Comparison of ENCODE assay signal across 25 cellular contexts in genomic region chr11:112196519-112197087, GRCh38. TPM values are rescaled to one million over a fixed set of nuclear protein-coding genes. Genes with fewer than 3 reads are reported as not detected.
"Had no signal": no experiment of that assay in that cellular context is flagged by ENCODE, and none has a peak within 500 bp of the region (broad histone marks: within the 10 kb centered on the region; RNA-seq: fewer than 3 reads in every experiment).

No MANE protein-coding gene starts in this region.

- H3K36me3 Mint-ChIP-seq: memory B cell; natural killer cell; stimulated activated effector memory CD8-positive, alpha-beta T cell treated with anti-CD3 and anti-CD28 coated beads, Interleukin-12 subunit alpha, Interleukin-12 subunit beta, amount 100 ng/mL, for 72 hours had no signal

- H3K36me3 ChIP-seq: suprapubic skin, thyroid gland, upper lobe of left lung, uterus had no signal

- H3K4me1 ChIP-seq: upper lobe of left lung, uterus had no signal

- H3K27ac ChIP-seq: coronary artery, heart left ventricle, suprapubic skin, upper lobe of left lung, uterus had no signal

- H3K9me3 ChIP-seq: heart left ventricle, suprapubic skin, thyroid gland, upper lobe of left lung, uterus had no signal

- H3K27ac Mint-ChIP-seq: endodermal cell; memory B cell; mesothelial cell of epicardium; natural killer cell; stimulated activated effector memory CD8-positive, alpha-beta T cell treated with anti-CD3 and anti-CD28 coated beads, Interleukin-12 subunit alpha, Interleukin-12 subunit beta, amount 100 ng/mL, for 72 hours had no signal

- H3K9me3 Mint-ChIP-seq: endodermal cell; memory B cell; natural killer cell; neural crest cell; stimulated activated effector memory CD8-positive, alpha-beta T cell treated with anti-CD3 and anti-CD28 coated beads, Interleukin-12 subunit alpha, Interleukin-12 subunit beta, amount 100 ng/mL, for 72 hours had no signal

- H3K4me3 Mint-ChIP-seq: endodermal cell; memory B cell; mesothelial cell of epicardium; natural killer cell; neural crest cell; stimulated activated effector memory CD8-positive, alpha-beta T cell treated with anti-CD3 and anti-CD28 coated beads, Interleukin-12 subunit alpha, Interleukin-12 subunit beta, amount 100 ng/mL, for 72 hours had no signal

- DNase-seq: effector CD4-positive, alpha-beta T cell; endodermal cell; foreskin melanocyte; heart left ventricle; hippocampal formation; natural killer cell; right cardiac atrium; stimulated activated CD4-positive, alpha-beta T cell treated with anti-CD3 and anti-CD28 coated beads, Interleukin-2, amount 100 ng/mL, for 48 hours; stimulated activated CD8-positive, alpha-beta memory T cell treated with anti-CD3 and anti-CD28 coated beads, Interleukin-4, amount 100 ng/mL, for 48 hours; stimulated activated naive CD8-positive, alpha-beta T cell treated with anti-CD3 and anti-CD28 coated beads, Interleukin-15, Interleukin-2, amounts not matched to agents 100 U/mL and 50 U/mL, for 24 hours; thyroid gland; upper lobe of left lung; uterus had no signal

- H3K4me1 Mint-ChIP-seq: endodermal cell; memory B cell; neural crest cell; stimulated activated effector memory CD8-positive, alpha-beta T cell treated with anti-CD3 and anti-CD28 coated beads, Interleukin-12 subunit alpha, Interleukin-12 subunit beta, amount 100 ng/mL, for 72 hours had no signal

- H3K4me3 ChIP-seq: coronary artery, heart left ventricle, smooth muscle cell, suprapubic skin, thyroid gland, upper lobe of left lung, uterus had no signal

- H3K27me3 ChIP-seq: heart left ventricle, suprapubic skin, thyroid gland, upper lobe of left lung, uterus had no signal

- H3K4me2 ChIP-seq: smooth muscle cell had no signal

- FAIRE-seq: endothelial cell of umbilical vein had no signal

RNA-seq across cellular contexts. Expression of gene TEX12, which starts 29.4 kb away (rescaled TPM):
- total RNA-seq: dermis microvascular lymphatic vessel endothelial cell, endodermal cell, mucosa of gallbladder, myocyte, neural crest cell, osteocyte, smooth muscle cell had no signal
- polyA plus RNA-seq: endothelial cell of umbilical vein, smooth muscle cell had no signal

RNA-seq across cellular contexts. Expression of gene IL18, which starts 32.7 kb away (rescaled TPM):
- total RNA-seq: dermis microvascular lymphatic vessel endothelial cell, myocyte, neural crest cell had no signal
